Comparison of ENCODE assay signal across 25 cellular contexts in the genomic region with DNA sequence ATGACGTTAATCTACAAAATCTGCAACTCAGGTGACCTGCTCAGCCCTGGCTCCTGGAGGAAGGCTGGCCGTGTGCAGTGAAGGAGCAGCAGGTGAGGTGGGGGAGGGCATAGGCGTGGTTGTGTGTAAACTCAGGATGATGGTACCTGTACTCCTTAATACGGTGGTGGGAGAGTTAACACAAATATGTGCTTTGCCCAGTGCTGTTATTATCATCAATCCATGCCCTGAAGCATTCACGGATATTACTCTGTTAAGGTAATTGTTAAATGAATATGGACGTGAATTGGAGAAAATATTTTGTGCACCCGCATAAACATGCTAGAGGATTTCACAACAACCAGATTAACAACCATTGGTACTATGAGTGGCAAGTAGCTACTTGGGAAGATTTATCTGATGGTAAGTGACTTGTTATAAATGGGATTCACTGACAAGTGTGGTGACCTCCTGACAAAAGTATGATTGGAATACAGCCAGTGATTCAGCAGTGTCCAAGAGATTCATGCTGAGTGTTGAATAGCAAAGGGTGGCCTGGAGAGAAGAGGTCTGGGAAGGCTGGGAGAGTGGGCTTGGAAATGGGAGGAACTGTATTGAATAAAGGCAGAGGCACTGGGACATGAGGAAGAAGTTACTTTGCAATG.
DNase-seq lines count a peak whose midpoint lies in the region; ATAC-seq, FAIRE-seq and TF ChIP-seq lines count a peak whose summit lies in the region.
"Had no signal": no experiment of that assay in that cellular context is flagged by ENCODE, and none has a peak within 500 bp of the region (broad histone marks: within the 10 kb centered on the region; RNA-seq: fewer than 3 reads in every experiment).

No MANE protein-coding gene starts in this region.

- H3K4me1 Mint-ChIP-seq in GM23338 = peaks cover 21% of the 10 kb centered on the region
- H3K4me1 Mint-ChIP-seq: CD8-positive, alpha-beta memory T cell; T-cell had no signal

- no peak overlapping the region for H2AFZ ChIP-seq in GM23338

- no peaks in the 10 kb centered on the region for H4K20me1 ChIP-seq in BLaER1 treated with 17β-estradiol and CSF1 and Interleukin-3, amounts not matched to agents 10 nM and 100 nM
- no peaks in the 10 kb centered on the region for H4K20me1 ChIP-seq in GM23338 (replicated peaks; ENCODE audit: insufficient read depth)

- no peaks in the 10 kb centered on the region for H3K9me3 Mint-ChIP-seq in GM23338
- H3K9me3 Mint-ChIP-seq: CD8-positive, alpha-beta memory T cell; T-cell had no signal

- H3K4me1 ChIP-seq in BLaER1 treated with 17β-estradiol and CSF1 and Interleukin-3, amounts not matched to agents 10 nM and 100 nM = peaks cover 6 to 85% (median 56%) of the 10 kb centered on the region in 10 experiments
- H3K4me1 ChIP-seq in GM23338 (ENCODE audit: insufficient read depth) = peaks cover 12% of the 10 kb centered on the region; the same call in 1 of the 2 replicates
- peaks cover 17% of the 10 kb centered on the region for H3K4me1 ChIP-seq in RWPE2 (ENCODE audit: insufficient read depth, poor library complexity, severe bottlenecking)
- H3K4me1 ChIP-seq in iPS-18a (ENCODE audit: control insufficient read depth, low read depth, low read length) = peaks cover 19% of the 10 kb centered on the region
- H3K4me1 ChIP-seq: right lobe of liver, upper lobe of left lung had no signal

- ATAC-seq in GM23338 (peak; percentile 28; the same call in 2 of the 3 replicates), RWPE2 (ENCODE audit: low read depth) (peak; percentile 59), GM19463 (IDR thresholded peaks at IDR 0.05; ENCODE audit: unreplicated experiment) (no peak)
- ATAC-seq: K562, right lobe of liver, T-cell had no signal

- H3F3A ChIP-seq in GM23338 (replicated peaks; ENCODE audit: low read depth) = no peaks in the 10 kb centered on the region

- no peaks in the 10 kb centered on the region for H3K27me3 Mint-ChIP-seq in GM23338 (ENCODE audit: insufficient read depth, low read depth, poor library complexity)

- no peaks in the 10 kb centered on the region for H3K79me2 ChIP-seq in GM23338 (replicated peaks; ENCODE audit: insufficient read depth)

- H3K36me3 Mint-ChIP-seq in GM23338 (ENCODE audit: low read depth) = no peaks in the 10 kb centered on the region
- H3K36me3 Mint-ChIP-seq: CD8-positive, alpha-beta memory T cell; T-cell had no signal

- DNase-seq in GM23338 (ENCODE audit: low spot score) (no peak), RWPE2 (ENCODE audit: low spot score) (no peak), frontal cortex (ENCODE audit: low spot score in 2 of 2) (no peak), A172 (ENCODE audit: low spot score) (no peak)
- DNase-seq in activated CD4-positive, alpha-beta T cell treated with anti-CD3 and anti-CD28 coated beads, Interleukin-2, amount 50 U/mL, for 48 hours = no peak
- DNase-seq: activated CD4-positive, alpha-beta T cell treated with anti-CD3 and anti-CD28 coated beads, Interleukin-2, amount 50 U/mL, for 4 hours; activated naive CD4-positive, alpha-beta T cell; activated T-cell treated with anti-CD3 and anti-CD28 coated beads for 4 hours; CD8-positive, alpha-beta memory T cell; foreskin melanocyte; HCEC 1CT; NCI-H2107; right lobe of liver; RPMI8226; stimulated activated naive CD4-positive, alpha-beta T cell treated with Interleukin-2 at 50 U/mL for 16 hours; T-cell; upper lobe of left lung had no signal

- no peak for TF ChIP-seq CTCF in GM23338 (conservative IDR thresholded peaks at IDR 0.05; ENCODE audit: low read depth in 2 of 2)
- TF ChIP-seq CTCF in RWPE2 (IDR thresholded peaks at IDR 0.05; ENCODE audit: poor library complexity, severe bottlenecking) = no peak

- H3K36me3 ChIP-seq in BLaER1 treated with 17β-estradiol and CSF1 and Interleukin-3, amounts not matched to agents 10 nM and 100 nM = no peaks in the 10 kb centered on the region
- H3K36me3 ChIP-seq in GM23338 (ENCODE audit: insufficient read depth) = no peaks in the 10 kb centered on the region
- no peaks in the 10 kb centered on the region for H3K36me3 ChIP-seq in RWPE2 (ENCODE audit: low read depth)
- no peaks in the 10 kb centered on the region for H3K36me3 ChIP-seq in iPS-18a (ENCODE audit: control insufficient read depth, low read depth, low read length)
- H3K36me3 ChIP-seq: ascending aorta, right lobe of liver, upper lobe of left lung had no signal

- no peak overlapping the region for H3K4me3 Mint-ChIP-seq in GM23338
- H3K4me3 Mint-ChIP-seq: CD8-positive, alpha-beta memory T cell; T-cell had no signal

- H3K9me3 ChIP-seq in BLaER1 treated with 17β-estradiol and CSF1 and Interleukin-3, amounts not matched to agents 10 nM and 100 nM (replicated peaks in 1 of 11) = peaks cover 2 to 12% (median 3%) of the 10 kb centered on the region in 11 experiments; a peak in 17 of 22 replicates
- H3K9me3 ChIP-seq in RWPE2 (ENCODE audit: severe bottlenecking) (no peaks in the 10 kb centered on the region), iPS-18a (ENCODE audit: control insufficient read depth, low read depth, low read length) (no peaks in the 10 kb centered on the region)
- H3K9me3 ChIP-seq: ascending aorta, right lobe of liver, upper lobe of left lung had no signal

- no peak overlapping the region for H3K27ac ChIP-seq in BLaER1 treated with 17β-estradiol and CSF1 and Interleukin-3, amounts not matched to agents 10 nM and 100 nM
- H3K27ac ChIP-seq in GM23338 (ENCODE audit: low read depth) (no peak overlapping the region), RWPE2 (ENCODE audit: poor library complexity, severe bottlenecking) (peak overlapping the region; percentile 35), iPS-18a (ENCODE audit: low read length) (no peak overlapping the region)
- H3K27ac ChIP-seq: ascending aorta, right lobe of liver, upper lobe of left lung, VCaP had no signal

- no peaks in the 10 kb centered on the region for H3K9me2 ChIP-seq in GM23338 (ENCODE audit: insufficient read depth)

- no peaks in the 10 kb centered on the region for H3K27me3 ChIP-seq in BLaER1 treated with 17β-estradiol and CSF1 and Interleukin-3, amounts not matched to agents 10 nM and 100 nM
- H3K27me3 ChIP-seq in GM23338 (ENCODE audit: insufficient read depth) (no peaks in the 10 kb centered on the region), RWPE2 (ENCODE audit: insufficient read depth, poor library complexity, severe bottlenecking) (no peaks in the 10 kb centered on the region), iPS-18a (ENCODE audit: control insufficient read depth, insufficient read depth, low read length) (no peaks in the 10 kb centered on the region)
- H3K27me3 ChIP-seq: ascending aorta, right lobe of liver, upper lobe of left lung had no signal

- no peak for FAIRE-seq in frontal cortex (lab: Jason Lieb, UNC)
- FAIRE-seq: colon, endometrium, K562 had no signal

- no peak overlapping the region for H3K27ac Mint-ChIP-seq in GM23338
- H3K27ac Mint-ChIP-seq: CD8-positive, alpha-beta memory T cell; T-cell had no signal

- no peak overlapping the region for H3K9ac ChIP-seq in BLaER1 treated with 17β-estradiol and CSF1 and Interleukin-3, amounts not matched to agents 10 nM and 100 nM
- no peak overlapping the region for H3K9ac ChIP-seq in iPS-18a (ENCODE audit: low read length)

- H3K4me2 ChIP-seq in BLaER1 treated with 17β-estradiol and CSF1 and Interleukin-3, amounts not matched to agents 10 nM and 100 nM = peak overlapping the region; percentile 34 to 80 (median 56); a peak in 20 of 22 replicates
- H3K4me2 ChIP-seq in GM23338 = 0 out of 2 replicates have a peak overlapping the region, but pooled peaks have one; percentile 42

- H3K4me3 ChIP-seq in BLaER1 treated with 17β-estradiol and CSF1 and Interleukin-3, amounts not matched to agents 10 nM and 100 nM = no peak overlapping the region
- H3K4me3 ChIP-seq in GM23338 (no peak overlapping the region), RWPE2 (ENCODE audit: severe bottlenecking) (no peak overlapping the region), iPS-18a (ENCODE audit: low read length) (peak overlapping the region; percentile 7)
- H3K4me3 ChIP-seq: ascending aorta, K562, right lobe of liver, upper lobe of left lung had no signal

TF ChIP-seq in GM23338, 12 proteins besides CTCF, POLR2A, EP300 and RAD21 (continues in another document):
- TF ChIP-seq JUNB (IDR thresholded peaks at IDR 0.05; ENCODE audit: unreplicated experiment) = no peak
- no peak for TF ChIP-seq EZH2phosphoT487 (IDR thresholded peaks at IDR 0.05; ENCODE audit: unreplicated experiment)
- no peak for TF ChIP-seq EZH2 (IDR thresholded peaks at IDR 0.05; ENCODE audit: low read depth, unreplicated experiment)
- TF ChIP-seq POLR2AphosphoS5 (IDR thresholded peaks at IDR 0.05; ENCODE audit: low read depth) = no peak
- no peak for TF ChIP-seq ZNF114 (CRISPR knock-in tag; IDR thresholded peaks at IDR 0.05)
- no peak for TF ChIP-seq STAT1 (IDR thresholded peaks at IDR 0.05; ENCODE audit: unreplicated experiment)
- TF ChIP-seq, protein P1, sequence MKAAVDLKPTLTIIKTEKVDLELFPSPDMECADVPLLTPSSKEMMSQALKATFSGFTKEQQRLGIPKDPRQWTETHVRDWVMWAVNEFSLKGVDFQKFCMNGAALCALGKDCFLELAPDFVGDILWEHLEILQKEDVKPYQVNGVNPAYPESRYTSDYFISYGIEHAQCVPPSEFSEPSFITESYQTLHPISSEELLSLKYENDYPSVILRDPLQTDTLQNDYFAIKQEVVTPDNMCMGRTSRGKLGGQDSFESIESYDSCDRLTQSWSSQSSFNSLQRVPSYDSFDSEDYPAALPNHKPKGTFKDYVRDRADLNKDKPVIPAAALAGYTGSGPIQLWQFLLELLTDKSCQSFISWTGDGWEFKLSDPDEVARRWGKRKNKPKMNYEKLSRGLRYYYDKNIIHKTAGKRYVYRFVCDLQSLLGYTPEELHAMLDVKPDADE (IDR thresholded peaks at IDR 0.05) = no peak
- no peak for TF ChIP-seq CREB1 (CRISPR knock-in tag; IDR thresholded peaks at IDR 0.05; ENCODE audit: low read depth)
- no peak for TF ChIP-seq NANOG (IDR thresholded peaks at IDR 0.05; ENCODE audit: borderline replicate concordance)
